In genomic region chr13:108342369-108343289, GRCh38 we compare ENCODE assay signal across 8 cellular contexts.
A peak's percentile ranks its signal among the peaks of the same experiment; 100 is the strongest.
DNase-seq lines count a peak whose midpoint lies in the region; ATAC-seq and TF ChIP-seq lines count a peak whose summit lies in the region.

No MANE protein-coding gene starts in this region.

- H3K9me3 ChIP-seq in tibial nerve: no peaks in the 10 kb centered on the region
- H3K9me3 ChIP-seq in esophagus squamous epithelium: no peaks in the 10 kb centered on the region

- peak; percentile 68 for ATAC-seq in GM21526 (IDR thresholded peaks at IDR 0.05; ENCODE audit: low FRiP score, unreplicated experiment)
- peak; percentile 34 to 57 for ATAC-seq in left cardiac atrium

- TF ChIP-seq POLR2A in tibial nerve (IDR thresholded peaks at IDR 0.05): no peak
- TF ChIP-seq POLR2A in esophagus squamous epithelium (IDR thresholded peaks at IDR 0.05): no peak

- 61 to 66% methylated on average over 7 of the region's 7 CpGs for WGBS in tibial nerve, 2 donors
- WGBS in esophagus squamous epithelium, 2 donors: 37 to 55% methylated on average over 7 of the region's 7 CpGs

- intact Hi-C loops in left cardiac atrium (cut with DNase I) (loop anchor here (5.0 to 10.0 kb wide), 2 partner anchors 552 to 555 kb away; no protein-coding TSS in a partner anchor), esophagus squamous epithelium (cut with DNase I) (loop anchor here (10.0 kb wide), 1 partner anchor 552 kb away; no protein-coding TSS in a partner anchor)

- no peak for TF ChIP-seq EP300 in tibial nerve (IDR thresholded peaks at IDR 0.05)

- H3K36me3 ChIP-seq in tibial nerve: no peaks in the 10 kb centered on the region
- no peaks in the 10 kb centered on the region for H3K36me3 ChIP-seq in esophagus squamous epithelium

- peaks cover 0 to 3% (median 0%) of the 10 kb centered on the region in 4 donors for H3K4me1 ChIP-seq in tibial nerve
- H3K4me1 ChIP-seq in esophagus squamous epithelium: no peaks in the 10 kb centered on the region

- H3K27me3 ChIP-seq in tibial nerve (no peaks in the 10 kb centered on the region), esophagus squamous epithelium (no peaks in the 10 kb centered on the region)

- TF ChIP-seq CTCF in VCaP (conservative IDR thresholded peaks at IDR 0.05) (peak; percentile 99), tibial nerve (IDR thresholded peaks at IDR 0.05) (peak; percentile 33 to 54 (median 47)), esophagus squamous epithelium (IDR thresholded peaks at IDR 0.05) (peak in 2 of 6 experiments; percentile 23 to 34)

- H3K27ac ChIP-seq in VCaP: no peak overlapping the region
- no peak overlapping the region for H3K27ac ChIP-seq in tibial nerve
- H3K27ac ChIP-seq in esophagus squamous epithelium: no peak overlapping the region

- peak; percentile 31 to 66 for DNase-seq in NCI-H524 (lab: John Stamatoyannopoulos, UW)
- DNase-seq in NCI-H524 treated with DMSO at 0.1 percent for 48 hours (lab: John Stamatoyannopoulos, UW): no peak
- peak; percentile 55 for DNase-seq in NAMALWA (ENCODE audit: low spot score)
- DNase-seq in left cardiac atrium: no peak
- no peak for DNase-seq in tibial nerve (ENCODE audit: low spot score in 2 of 2)
- no peak for DNase-seq in esophagus squamous epithelium (lab: John Stamatoyannopoulos, UW)

- no peak overlapping the region for H3K4me3 ChIP-seq in tibial nerve
- no peak overlapping the region for H3K4me3 ChIP-seq in esophagus squamous epithelium

Comparison
In these comparisons a context has a peak if more than half of its experiments do, and no peak if none do; other contexts are left out.
1. DNase-seq: peak in NCI-H524 (2 of 2) and NAMALWA (single experiment); none in NCI-H524 treated with DMSO at 0.1 percent for 48 hours (single experiment), left cardiac atrium (single experiment), tibial nerve (0 of 2) and esophagus squamous epithelium (single experiment).